In the genomic region with DNA sequence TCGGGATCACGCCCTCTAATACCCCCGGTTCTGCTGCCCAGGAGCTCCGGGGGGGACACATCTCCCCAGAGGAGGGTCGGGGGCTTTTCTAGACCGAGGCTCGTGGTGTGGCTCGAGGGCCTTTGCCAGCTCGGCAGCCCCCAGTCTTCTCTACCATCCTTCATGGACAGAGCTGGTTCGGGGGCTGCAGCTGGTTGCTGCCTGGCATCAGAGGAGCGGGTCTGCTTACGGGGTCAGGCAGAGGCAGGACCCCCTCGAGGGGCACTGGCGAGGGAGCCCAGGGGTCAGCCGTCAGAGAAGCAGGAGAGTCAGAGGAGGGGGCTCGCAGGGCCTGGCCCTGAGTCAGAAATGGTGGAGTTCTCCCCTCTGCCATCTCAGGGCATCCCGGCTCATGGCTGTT, we compare ENCODE assay signal across 1 cellular context.
TF ChIP-seq lines count a peak whose summit lies in the region.

No MANE protein-coding gene starts in this region.

TF ChIP-seq in K562, 482 proteins besides CTCF, POLR2A, EP300 and RAD21:
- TF ChIP-seq ZNF274 (IDR thresholded peaks at IDR 0.05; ENCODE audit: borderline replicate concordance, low read depth, low read length) (no peak), ERF (CRISPR knock-in tag; IDR thresholded peaks at IDR 0.05) (no peak), FOXO4 (CRISPR knock-in tag; IDR thresholded peaks at IDR 0.05) (no peak), ZNF41 (CRISPR knock-in tag; conservative IDR thresholded peaks at IDR 0.05) (no peak), RBM22 (IDR thresholded peaks at IDR 0.05; ENCODE audit: low read depth, low read length, poor library complexity, severe bottlenecking) (no peak), MCM5 (IDR thresholded peaks at IDR 0.05; ENCODE audit: low read depth) (no peak), POLR2H (tag; IDR thresholded peaks at IDR 0.05; ENCODE audit: low read depth) (no peak), PYGO2 (tag; IDR thresholded peaks at IDR 0.05) (no peak)
- TF ChIP-seq, protein P1, sequence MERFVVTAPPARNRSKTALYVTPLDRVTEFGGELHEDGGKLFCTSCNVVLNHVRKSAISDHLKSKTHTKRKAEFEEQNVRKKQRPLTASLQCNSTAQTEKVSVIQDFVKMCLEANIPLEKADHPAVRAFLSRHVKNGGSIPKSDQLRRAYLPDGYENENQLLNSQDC (CRISPR knock-in tag; IDR thresholded peaks at IDR 0.05), result no peak
TF ChIP-seq in K562: peak in this region for 0.
